Comparison of ENCODE assay signal across 16 cellular contexts in genomic region chr6:134363323-134364039, GRCh38. TPM values are rescaled to one million over a fixed set of nuclear protein-coding genes. Genes with fewer than 3 reads are reported as not detected.
A peak's percentile ranks its signal among the peaks of the same experiment; 100 is the strongest.
DNase-seq lines count a peak whose midpoint lies in the region; ATAC-seq and TF ChIP-seq lines count a peak whose summit lies in the region.
"Had no signal": no experiment of that assay in that cellular context is flagged by ENCODE, and none has a peak within 500 bp of the region (broad histone marks: within the 10 kb centered on the region; RNA-seq: fewer than 3 reads in every experiment).

No MANE protein-coding gene starts in this region.

- H3K4me1 ChIP-seq in RWPE2 (ENCODE audit: insufficient read depth, poor library complexity, severe bottlenecking) = peaks cover 21% of the 10 kb centered on the region
- H3K4me1 ChIP-seq in fibroblast of lung (ENCODE audit: control insufficient read depth, extremely low read depth, insufficient read depth, low read length) = peaks cover 3% of the 10 kb centered on the region
- H3K4me1 ChIP-seq: esophagus muscularis mucosa, tibial nerve had no signal

- no peak overlapping the region for H3K4me3 Mint-ChIP-seq in stimulated activated effector memory CD8-positive, alpha-beta T cell treated with anti-CD3 and anti-CD28 coated beads, Interleukin-12 subunit alpha, Interleukin-12 subunit beta, amount 100 ng/mL, for 72 hours
- H3K4me3 Mint-ChIP-seq in activated T-cell treated with anti-CD3 and anti-CD28 coated beads, Interleukin-2, amount 50 U/mL, for 24 hours = no peak overlapping the region
- H3K4me3 Mint-ChIP-seq: activated T-helper 1 cell treated with anti-CD3 and anti-CD28 coated beads, Interleukin-12 subunit alpha, Interleukin-12 subunit beta, Interleukin-2, Interleukin-4 antibody, amounts not matched to agents 30 ng/mL and 10 ng/mL and 1 ng/mL, durations not matched to agents 14 hours and 24 hours and 36 hours had no signal

- H2AFZ ChIP-seq in fibroblast of lung (ENCODE audit: low read length) = no peak overlapping the region

- H3K9me3 ChIP-seq in RWPE2 (ENCODE audit: severe bottlenecking) = no peaks in the 10 kb centered on the region
- H3K9me3 ChIP-seq in fibroblast of lung (ENCODE audit: control insufficient read depth, insufficient read depth, low read depth, low read length) = no peaks in the 10 kb centered on the region
- H3K9me3 ChIP-seq: esophagus muscularis mucosa, tibial nerve had no signal

- peak; percentile 98 for ATAC-seq in RWPE2 (ENCODE audit: low read depth)
- ATAC-seq in stimulated activated effector memory CD8-positive, alpha-beta T cell treated with anti-CD3 and anti-CD28 coated beads, Interleukin-12 subunit alpha, Interleukin-12 subunit beta, amount 100 ng/mL, for 72 hours = peak; percentile 54
- ATAC-seq: right cardiac atrium had no signal

- H3K27ac ChIP-seq in RWPE2 (ENCODE audit: poor library complexity, severe bottlenecking) (peak overlapping the region; percentile 95), fibroblast of lung (ENCODE audit: insufficient read depth, low read length) (no peak overlapping the region)
- H3K27ac ChIP-seq: 22Rv1, cardiac muscle cell, esophagus muscularis mucosa, tibial nerve had no signal

- no peaks in the 10 kb centered on the region for H3K79me2 ChIP-seq in fibroblast of lung (ENCODE audit: control insufficient read depth, insufficient read depth, low read length)

- H3K27me3 ChIP-seq in RWPE2 (ENCODE audit: insufficient read depth, poor library complexity, severe bottlenecking) (no peaks in the 10 kb centered on the region), fibroblast of lung (ENCODE audit: control insufficient read depth, insufficient read depth, low read length) (no peaks in the 10 kb centered on the region)
- H3K27me3 ChIP-seq: esophagus muscularis mucosa, tibial nerve had no signal

- H3K4me3 ChIP-seq in RWPE2 (ENCODE audit: severe bottlenecking) (no peak overlapping the region), fibroblast of lung (replicated peaks in 1 of 4; ENCODE audit: control extremely low read depth in 1 of 4, insufficient read depth in 1 of 4, low read depth in 3 of 4, low read length in 4 of 4) (no peak overlapping the region)
- H3K4me3 ChIP-seq: cardiac muscle cell, esophagus muscularis mucosa, tibial nerve had no signal

- DNase-seq in DMS53 (lab: John Stamatoyannopoulos, UW) (peak; percentile 32), DMS53 treated with DMSO at 0.1 percent for 48 hours (lab: John Stamatoyannopoulos, UW; ENCODE audit: unreplicated experiment) (no peak), RWPE2 (ENCODE audit: low spot score) (no peak), fibroblast of lung (ENCODE audit: low read depth in 2 of 2) (peak; percentile 48 to 85), globus pallidus (ENCODE audit: low spot score) (no peak)
- no peak for DNase-seq in stimulated activated effector memory CD8-positive, alpha-beta T cell treated with anti-CD3 and anti-CD28 coated beads, Interleukin-12 subunit alpha, Interleukin-12 subunit beta, amount 100 ng/mL, for 72 hours (ENCODE audit: low spot score in 2 of 2)
- no peak for DNase-seq in activated T-cell treated with anti-CD3 and anti-CD28 coated beads, Interleukin-2, amount 50 U/mL, for 24 hours
- DNase-seq in stimulated activated CD4-positive, alpha-beta T cell treated with anti-CD3 and anti-CD28 coated beads, Interleukin-15, amount 100 ng/mL, for 24 hours = no peak
- DNase-seq: activated CD4-positive, alpha-beta T cell treated with anti-CD3 and anti-CD28 coated beads for 1 hour; DND-41; right cardiac atrium had no signal

- H3K36me3 ChIP-seq in RWPE2 (ENCODE audit: low read depth) (no peaks in the 10 kb centered on the region), fibroblast of lung (ENCODE audit: control insufficient read depth, insufficient read depth, low read length) (no peaks in the 10 kb centered on the region)
- H3K36me3 ChIP-seq: cardiac muscle cell, esophagus muscularis mucosa, tibial nerve had no signal

- H3K36me3 Mint-ChIP-seq in stimulated activated effector memory CD8-positive, alpha-beta T cell treated with anti-CD3 and anti-CD28 coated beads, Interleukin-12 subunit alpha, Interleukin-12 subunit beta, amount 100 ng/mL, for 72 hours = no peaks in the 10 kb centered on the region
- H3K36me3 Mint-ChIP-seq in activated T-cell treated with anti-CD3 and anti-CD28 coated beads, Interleukin-2, amount 50 U/mL, for 24 hours (ENCODE audit: low read depth) = no peaks in the 10 kb centered on the region

- no peak overlapping the region for H3K27ac Mint-ChIP-seq in stimulated activated effector memory CD8-positive, alpha-beta T cell treated with anti-CD3 and anti-CD28 coated beads, Interleukin-12 subunit alpha, Interleukin-12 subunit beta, amount 100 ng/mL, for 72 hours
- no peak overlapping the region for H3K27ac Mint-ChIP-seq in activated T-cell treated with anti-CD3 and anti-CD28 coated beads, Interleukin-2, amount 50 U/mL, for 24 hours
- H3K27ac Mint-ChIP-seq: activated T-helper 1 cell treated with anti-CD3 and anti-CD28 coated beads, Interleukin-12 subunit alpha, Interleukin-12 subunit beta, Interleukin-2, Interleukin-4 antibody, amounts not matched to agents 30 ng/mL and 10 ng/mL and 1 ng/mL, durations not matched to agents 14 hours and 24 hours and 36 hours had no signal

- H3K9me3 Mint-ChIP-seq in stimulated activated effector memory CD8-positive, alpha-beta T cell treated with anti-CD3 and anti-CD28 coated beads, Interleukin-12 subunit alpha, Interleukin-12 subunit beta, amount 100 ng/mL, for 72 hours = no peaks in the 10 kb centered on the region
- H3K9me3 Mint-ChIP-seq in activated T-cell treated with anti-CD3 and anti-CD28 coated beads, Interleukin-2, amount 50 U/mL, for 24 hours = no peaks in the 10 kb centered on the region
- H3K9me3 Mint-ChIP-seq: activated T-helper 1 cell treated with anti-CD3 and anti-CD28 coated beads, Interleukin-12 subunit alpha, Interleukin-12 subunit beta, Interleukin-2, Interleukin-4 antibody, amounts not matched to agents 30 ng/mL and 10 ng/mL and 1 ng/mL, durations not matched to agents 14 hours and 24 hours and 36 hours had no signal

- H3K27me3 Mint-ChIP-seq in activated T-cell treated with anti-CD3 and anti-CD28 coated beads, Interleukin-2, amount 50 U/mL, for 24 hours = no peaks in the 10 kb centered on the region

- peak overlapping the region; percentile 71 for H3K4me2 ChIP-seq in fibroblast of lung (ENCODE audit: extremely low read depth, insufficient read depth, low read length)

- H4K20me1 ChIP-seq in fibroblast of lung (ENCODE audit: control insufficient read depth, extremely low read depth, insufficient read depth, low read length) = no peaks in the 10 kb centered on the region

- peak overlapping the region; percentile 5 for H3K9ac ChIP-seq in fibroblast of lung (ENCODE audit: insufficient read depth, low read length)

- H3K4me1 Mint-ChIP-seq in stimulated activated effector memory CD8-positive, alpha-beta T cell treated with anti-CD3 and anti-CD28 coated beads, Interleukin-12 subunit alpha, Interleukin-12 subunit beta, amount 100 ng/mL, for 72 hours = no peaks in the 10 kb centered on the region
- H3K4me1 Mint-ChIP-seq in activated T-cell treated with anti-CD3 and anti-CD28 coated beads, Interleukin-2, amount 50 U/mL, for 24 hours (ENCODE audit: low read depth) = peaks cover 2% of the 10 kb centered on the region

- TF ChIP-seq CTCF in RWPE2 (IDR thresholded peaks at IDR 0.05; ENCODE audit: poor library complexity, severe bottlenecking) (no peak), fibroblast of lung (conservative IDR thresholded peaks at IDR 0.05 in 1 of 2, IDR thresholded peaks at IDR 0.05 in 1 of 2; ENCODE audit: low read depth in 1 of 2, low read length in 2 of 2) (no peak)

RNA-seq across cellular contexts. Expression of gene SGK1, which starts 45.6 kb away (rescaled TPM):
- total RNA-seq in fibroblast of lung = 60.4 and 132 TPM in 2 replicates
- 137 and 154 TPM in 2 replicates for polyA plus RNA-seq in fibroblast of lung
- 81.3 and 102 TPM in 2 replicates for polyA plus RNA-seq in fibroblast of lung (2012)
- 213 and 223 TPM in 2 replicates for polyA minus RNA-seq in fibroblast of lung (ENCODE audit: low replicate concordance)

Comparison
In these comparisons a context has a peak if more than half of its experiments do, and no peak if none do; other contexts are left out.
1. DNase-seq: peak in DMS53 (single experiment) and fibroblast of lung (2 of 2); none in DMS53 treated with DMSO at 0.1 percent for 48 hours (single experiment), RWPE2 (single experiment), stimulated activated effector memory CD8-positive, alpha-beta T cell treated with anti-CD3 and anti-CD28 coated beads, Interleukin-12 subunit alpha, Interleukin-12 subunit beta, amount 100 ng/mL, for 72 hours (0 of 2), activated T-cell treated with anti-CD3 and anti-CD28 coated beads, Interleukin-2, amount 50 U/mL, for 24 hours (single experiment), stimulated activated CD4-positive, alpha-beta T cell treated with anti-CD3 and anti-CD28 coated beads, Interleukin-15, amount 100 ng/mL, for 24 hours (single experiment) and globus pallidus (single experiment).